19 cellular contexts compared by ENCODE assay signal in genomic region chr5:172818081-172818480, GRCh38. TPM values are rescaled to one million over a fixed set of nuclear protein-coding genes. Genes with fewer than 3 reads are reported as not detected.
A peak's percentile ranks its signal among the peaks of the same experiment; 100 is the strongest.
DNase-seq lines count a peak whose midpoint lies in the region; ATAC-seq, FAIRE-seq and TF ChIP-seq lines count a peak whose summit lies in the region.
"Had no signal": no experiment of that assay in that cellular context is flagged by ENCODE, and none has a peak within 500 bp of the region (broad histone marks: within the 10 kb centered on the region; RNA-seq: fewer than 3 reads in every experiment).

No MANE protein-coding gene starts in this region.

- H3K4ac ChIP-seq in IMR-90 (ENCODE audit: low read depth, low read length): peak overlapping the region; percentile 54

- intact Hi-C loops in IMR-90 (cut with micrococcal nuclease) (no loop called here), sciatic nerve (cut with DNase I) (loop anchor here (10.0 kb wide), 1 partner anchor 1527 kb away; no protein-coding TSS in a partner anchor)

- no peak overlapping the region for H3K27ac Mint-ChIP-seq in endodermal cell
- H3K27ac Mint-ChIP-seq: CD4-positive, alpha-beta memory T cell; HFFc6 had no signal

- peak overlapping the region; percentile 16; the same call in 1 of the 2 replicates for H3K23ac ChIP-seq in IMR-90 (ENCODE audit: low read depth, low read length)

- H2BK20ac ChIP-seq in IMR-90 (ENCODE audit: low read depth, low read length): peak overlapping the region; percentile 55; the same call in 1 of the 2 replicates

- H3K9ac ChIP-seq in IMR-90 (ENCODE audit: low read depth, low read length) (no peak overlapping the region), endodermal cell (ENCODE audit: extremely low read depth, low read length, poor library complexity, severe bottlenecking) (no peak overlapping the region)
- H3K9ac ChIP-seq: BLaER1 had no signal

- H4K5ac ChIP-seq in IMR-90 (ENCODE audit: low read depth, low read length): no peak overlapping the region

- WGBS in A549 (ENCODE audit: missing lambda C conversion rate): 80% methylated on average over 3 of the region's 3 CpGs
- no CpG with 5 or more reads among the region's 3 CpGs for WGBS in IMR-90 (ENCODE audit: extremely low coverage in 2 of 2, insufficient read length in 1 of 2), 2 experiments
- WGBS in endodermal cell (ENCODE audit: insufficient coverage in 1 of 2, insufficient read length in 1 of 2), 2 experiments: 91% methylated on average over 3 of the region's 3 CpGs; no CpG with 5 or more reads in 1 of the 2 experiments

- dilution Hi-C loops in IMR-90 (cut with HindIII; ENCODE audit: low sequenced_read_pairs, unreplicated experiment): no loop called here

- H3K27me3 ChIP-seq in IMR-90 (ENCODE audit: control insufficient read depth, insufficient read depth, low read length): no peaks in the 10 kb centered on the region
- no peaks in the 10 kb centered on the region for H3K27me3 ChIP-seq in endodermal cell (ENCODE audit: control insufficient read depth, insufficient read depth, low read length, poor library complexity, severe bottlenecking)
- H3K27me3 ChIP-seq: BLaER1 had no signal

- H3K9me3 Mint-ChIP-seq in endodermal cell: no peaks in the 10 kb centered on the region
- H3K9me3 Mint-ChIP-seq: CD4-positive, alpha-beta memory T cell; HFFc6 had no signal

- peak overlapping the region; percentile 93; the same call in 1 of the 3 replicates for H2BK15ac ChIP-seq in IMR-90 (ENCODE audit: low read depth, low read length)

- no peaks in the 10 kb centered on the region for H3K36me3 Mint-ChIP-seq in endodermal cell (ENCODE audit: low read depth)
- H3K36me3 Mint-ChIP-seq: CD4-positive, alpha-beta memory T cell had no signal

- POLR2A ChIA-PET in A549 (lab: Yijun Ruan, JAX) (no interaction called here), IMR-90 (lab: Charles Lee; ENCODE audit: unreplicated experiment) (no interaction called here)

- H3K14ac ChIP-seq in IMR-90 (replicated peaks; ENCODE audit: low read depth, low read length): no peak overlapping the region

- TF ChIP-seq RAD21 in A549 (conservative IDR thresholded peaks at IDR 0.05 in 1 of 2, IDR thresholded peaks at IDR 0.05 in 1 of 2): no peak
- TF ChIP-seq RAD21 in IMR-90 (IDR thresholded peaks at IDR 0.05; ENCODE audit: low read length): no peak

- no peak overlapping the region for H4K8ac ChIP-seq in IMR-90 (ENCODE audit: low read depth in 2 of 2, low read length in 2 of 2)

- no peak overlapping the region for H2AK5ac ChIP-seq in IMR-90 (ENCODE audit: low read depth, low read length)

- H3K56ac ChIP-seq in IMR-90 (ENCODE audit: extremely low read depth, insufficient read depth, low read length): no peak overlapping the region

- CTCF ChIA-PET in A549 (lab: Yijun Ruan, JAX) (interaction anchor here (0.6 to 1.4 kb wide), 4 partner anchors 10 to 51 kb away, joined by 3 to 4 read pairs (median 3); no protein-coding TSS in a partner anchor), IMR-90 (lab: Yijun Ruan, JAX) (interaction anchor here (0.7 kb wide), 1 partner anchor 407 kb away, joined by 6 read pairs; no protein-coding TSS in a partner anchor)

- DNase-seq in A549 (ENCODE audit: low read depth in 1 of 2, low spot score in 1 of 2): no peak
- DNase-seq in IMR-90: no peak
- peak; percentile 38 for DNase-seq in endodermal cell
- peak; percentile 27 for DNase-seq in sciatic nerve (ENCODE audit: low spot score)
- no peak for DNase-seq in activated T-cell treated with anti-CD3 and anti-CD28 coated beads for 4 hours
- DNase-seq in AG08395 (ENCODE audit: low spot score): no peak
- DNase-seq in DMS53 treated with DMSO at 0.1 percent for 48 hours (lab: John Stamatoyannopoulos, UW; ENCODE audit: unreplicated experiment): no peak
- DNase-seq: CD4-positive, alpha-beta memory T cell; DMS153; DMS79 treated with DMSO at 0.1 percent for 48 hours; GF-D8; GOT3; H7; HFFc6 had no signal

- TF ChIP-seq POLR2A in A549 (IDR thresholded peaks at IDR 0.05; ENCODE audit: low read length) (no peak), IMR-90 (IDR thresholded peaks at IDR 0.05; ENCODE audit: low read depth, low read length) (no peak)

- H3K27ac ChIP-seq in A549 (peak overlapping the region; percentile 1 to 72; a peak in 3 of 6 replicates), IMR-90 (ENCODE audit: insufficient read depth, low read length) (no peak overlapping the region), endodermal cell (ENCODE audit: low read depth, low read length) (no peak overlapping the region)
- H3K27ac ChIP-seq: BLaER1 had no signal

- no peak overlapping the region for H2AK9ac ChIP-seq in IMR-90 (replicated peaks; ENCODE audit: low read depth, low read length, poor library complexity)

- in situ Hi-C loops in IMR-90 (cut with MboI; ENCODE audit: low sequenced_read_pairs): no loop called here

- H3K4me1 ChIP-seq in A549: peaks cover 14% of the 10 kb centered on the region
- H3K4me1 ChIP-seq in IMR-90 (ENCODE audit: control insufficient read depth, insufficient read depth, low read length): peaks cover 11% of the 10 kb centered on the region
- H3K4me1 ChIP-seq in endodermal cell (ENCODE audit: control insufficient read depth, insufficient read depth, low read length): no peaks in the 10 kb centered on the region

- H3K9me1 ChIP-seq in IMR-90 (ENCODE audit: insufficient read depth, low read length): peaks cover 5% of the 10 kb centered on the region

- no peak overlapping the region for H2BK5ac ChIP-seq in IMR-90 (ENCODE audit: low read depth, low read length, poor library complexity, severe bottlenecking)

- H3K18ac ChIP-seq in IMR-90 (ENCODE audit: low read depth, low read length): no peak overlapping the region

- H4K20me1 ChIP-seq in IMR-90 (ENCODE audit: insufficient read depth, low read length): no peaks in the 10 kb centered on the region
- H4K20me1 ChIP-seq: BLaER1 had no signal

- H4K91ac ChIP-seq in IMR-90 (ENCODE audit: insufficient read depth, low read depth, low read length): no peak overlapping the region

- no peaks in the 10 kb centered on the region for H3K4me1 Mint-ChIP-seq in endodermal cell

- BruUV-seq in IMR-90 (replicated peaks; lab: Mats Ljungman, UMichigan): no TSS peak

- no peak for TF ChIP-seq EP300 in A549 (IDR thresholded peaks at IDR 0.05)

- H3K9me3 ChIP-seq in A549: no peaks in the 10 kb centered on the region
- H3K9me3 ChIP-seq in IMR-90 (ENCODE audit: control insufficient read depth, insufficient read depth, low read length): no peaks in the 10 kb centered on the region
- H3K9me3 ChIP-seq in endodermal cell (ENCODE audit: control insufficient read depth, low read length): no peaks in the 10 kb centered on the region
- H3K9me3 ChIP-seq: BLaER1 had no signal

- H3K27me3 Mint-ChIP-seq in endodermal cell (ENCODE audit: insufficient read depth): peaks cover 18% of the 10 kb centered on the region

- peak overlapping the region; percentile 49 for H2BK120ac ChIP-seq in IMR-90 (ENCODE audit: low read depth, low read length)

- TF ChIP-seq CTCF in A549 (IDR thresholded peaks at IDR 0.05): no peak
- no peak for TF ChIP-seq CTCF in IMR-90 (conservative IDR thresholded peaks at IDR 0.05; ENCODE audit: low read depth, low read length)
- no peak for TF ChIP-seq CTCF in endodermal cell (conservative IDR thresholded peaks at IDR 0.05)

- H3K4me2 ChIP-seq in A549 (no peak overlapping the region), IMR-90 (ENCODE audit: low read depth, low read length) (no peak overlapping the region)
- H3K4me2 ChIP-seq: BLaER1 had no signal

- H3K79me1 ChIP-seq in IMR-90 (ENCODE audit: low read depth in 1 of 2, low read length in 2 of 2): no peaks in the 10 kb centered on the region

- no peak overlapping the region for H3K4me3 ChIP-seq in A549
- no peak overlapping the region for H3K4me3 ChIP-seq in IMR-90 (ENCODE audit: insufficient read depth, low read depth, low read length)
- no peak overlapping the region for H3K4me3 ChIP-seq in endodermal cell (ENCODE audit: low read length)
- H3K4me3 ChIP-seq: BLaER1 had no signal

- H3K36me3 ChIP-seq in IMR-90 (ENCODE audit: control insufficient read depth, insufficient read depth, low read length): no peaks in the 10 kb centered on the region
- no peaks in the 10 kb centered on the region for H3K36me3 ChIP-seq in endodermal cell (ENCODE audit: control insufficient read depth, insufficient read depth, low read length)
- H3K36me3 ChIP-seq: BLaER1 had no signal

- no peak overlapping the region for H2AFZ ChIP-seq in IMR-90 (replicated peaks; ENCODE audit: low read length, poor library complexity)

- no peak overlapping the region for H3K4me3 Mint-ChIP-seq in endodermal cell
- H3K4me3 Mint-ChIP-seq: CD14-positive monocyte; CD4-positive, alpha-beta memory T cell; HFFc6 had no signal

- no peak for FAIRE-seq in A549 (lab: Jason Lieb, UNC)
- FAIRE-seq: A204.1, HTR-8/SVneo had no signal

- ATAC-seq in A549 (no peak), IMR-90 (ENCODE audit: low read depth) (no peak), sciatic nerve (no peak)
- ATAC-seq: HCT116 had no signal

TF ChIP-seq in A549, 52 proteins besides CTCF, POLR2A, EP300 and RAD21 (continues in another document):
- TF ChIP-seq ZC3H11A (IDR thresholded peaks at IDR 0.05): no peak

RNA-seq across cellular contexts. Expression of gene ERGIC1, which starts 16.0 kb away (rescaled TPM):
- polyA plus RNA-seq in A549 (2011; rRNA removed) (176 and 208 TPM in 2 replicates), A549 (2017; fragmentation: RNase III; extraction: RNeasy Plus Mini Kit Qiagen cat#74134 plus additional on column Dnase treatment) (289 to 322 TPM (median 304 TPM) in 3 replicates), IMR-90 (2012; rRNA removed) (185 and 192 TPM in 2 replicates)
- polyA plus RNA-seq in A549 (2012; cell fraction: cytosol; rRNA removed): 184 and 254 TPM in 2 replicates
- polyA plus RNA-seq in A549 (2012; cell fraction: nucleus; rRNA removed): 131 and 150 TPM in 2 replicates
- polyA minus RNA-seq in A549 (2011; rRNA and poly(A)+ RNA removed): 418 and 510 TPM in 2 replicates
- total RNA-seq in IMR-90 (2012; rRNA removed) (124 and 134 TPM in 2 replicates), endodermal cell (10 to 100 TPM; 81.9 to 94.8 TPM), sciatic nerve (87.3 TPM)
- 59.2 and 179 TPM in 2 replicates for polyA plus RNA-seq in IMR-90 (2012; cell fraction: cytosol; rRNA removed)
- 128 and 132 TPM in 2 replicates for polyA plus RNA-seq in IMR-90 (2012; cell fraction: nucleus; rRNA removed; ENCODE audit: low replicate concordance)
- 79.3 TPM for polyA plus RNA-seq in endodermal cell (2013, experiment 1 of 2)
- polyA plus RNA-seq in endodermal cell (2013, experiment 2 of 2): 73.2 TPM

RNA-seq across cellular contexts. Expression of gene DUSP1, which starts 47.1 kb away (rescaled TPM):
- polyA plus RNA-seq in A549 (2011; rRNA removed) (525 and 594 TPM in 2 replicates), A549 (2017; fragmentation: RNase III; extraction: RNeasy Plus Mini Kit Qiagen cat#74134 plus additional on column Dnase treatment) (191 to 207 TPM (median 203 TPM) in 3 replicates), IMR-90 (2012; rRNA removed) (467 and 674 TPM in 2 replicates)
- 540 and 757 TPM in 2 replicates for polyA plus RNA-seq in A549 (2012; cell fraction: cytosol; rRNA removed)
- 1,192 and 1,375 TPM in 2 replicates for polyA plus RNA-seq in A549 (2012; cell fraction: nucleus; rRNA removed)
- polyA minus RNA-seq in A549 (2011; rRNA and poly(A)+ RNA removed): 620 and 630 TPM in 2 replicates
- total RNA-seq in IMR-90 (2012; rRNA removed) (304 and 320 TPM in 2 replicates), endodermal cell (10 to 100 TPM in 1 of 2 donors, 1 to 10 TPM in 1; 9.2 to 11.0 TPM), sciatic nerve (296 TPM)
- 405 and 1,457 TPM in 2 replicates for polyA plus RNA-seq in IMR-90 (2012; cell fraction: cytosol; rRNA removed)
- polyA plus RNA-seq in IMR-90 (2012; cell fraction: nucleus; rRNA removed; ENCODE audit: low replicate concordance): 1,904 and 1,990 TPM in 2 replicates
- polyA plus RNA-seq in endodermal cell (2013, experiment 1 of 2): 16.8 TPM
- polyA plus RNA-seq in endodermal cell (2013, experiment 2 of 2): 18.1 TPM

Comparison
In these comparisons a context has a peak if more than half of its experiments do, and no peak if none do; other contexts are left out.
1. DNase-seq: peak in endodermal cell (single experiment) and sciatic nerve (single experiment); none in A549 (0 of 2), IMR-90 (single experiment), activated T-cell treated with anti-CD3 and anti-CD28 coated beads for 4 hours (single experiment), AG08395 (single experiment) and DMS53 treated with DMSO at 0.1 percent for 48 hours (single experiment).
2. H3K27ac ChIP-seq: peak in A549 (2 of 2); none in IMR-90 (single experiment) and endodermal cell (single experiment).
3. RNA of gene DUSP1, which starts 47.1 kb away (total RNA-seq): 304 to 320 TPM in IMR-90 and 296 TPM in sciatic nerve (single experiment); 9.2 to 11.0 TPM in endodermal cell; every median in the first group is over 10 times any median in the second.